Comparison of ENCODE assay signal across 23 cellular contexts in the genomic region with DNA sequence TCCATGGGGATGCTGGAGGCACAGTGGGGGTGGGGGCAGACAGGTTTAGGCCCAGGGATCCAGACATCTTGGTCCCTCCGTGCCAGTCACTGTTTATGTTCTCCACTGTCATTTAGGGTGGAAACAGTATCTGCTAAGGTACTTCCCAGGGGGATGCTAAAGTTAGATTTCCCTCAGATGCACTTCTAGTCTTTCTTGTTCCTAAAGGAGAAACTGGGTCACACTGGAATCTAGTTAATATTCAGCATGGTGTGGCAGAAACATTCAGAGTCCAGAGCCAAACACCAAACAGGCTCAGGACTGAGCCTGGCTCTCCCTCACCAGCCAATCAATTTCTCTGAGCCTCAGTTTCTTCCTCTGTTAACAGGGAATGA.
"Had no signal": no experiment of that assay in that cellular context is flagged by ENCODE, and none has a peak within 500 bp of the region (broad histone marks: within the 10 kb centered on the region; RNA-seq: fewer than 3 reads in every experiment).

No MANE protein-coding gene starts in this region.

- ATAC-seq: activated T-cell treated with anti-CD3 and anti-CD28 coated beads, Interleukin-2, amount 50 U/mL, for 4 hours; heart left ventricle; naive thymus-derived CD4-positive, alpha-beta T cell; stimulated activated naive CD8-positive, alpha-beta T cell treated with anti-CD3 and anti-CD28 coated beads, Interleukin-15, Interleukin-2, amounts not matched to agents 100 U/mL and 50 U/mL, for 24 hours; upper lobe of right lung had no signal

- H3K9me3 ChIP-seq: breast epithelium, heart left ventricle, right atrium auricular region, thyroid gland, upper lobe of right lung had no signal

- H3K27me3 ChIP-seq: breast epithelium, heart left ventricle, neural progenitor cell, right atrium auricular region, thyroid gland, upper lobe of right lung had no signal

- H3K4me1 ChIP-seq: breast epithelium, neural progenitor cell, right atrium auricular region, upper lobe of right lung had no signal

- H3K36me3 ChIP-seq: breast epithelium, heart left ventricle, neural progenitor cell, right atrium auricular region, thyroid gland, upper lobe of right lung had no signal

- H3K4me3 ChIP-seq: breast epithelium, coronary artery, heart left ventricle, neural progenitor cell, right atrium auricular region, thyroid gland, upper lobe of right lung had no signal

- H3K4me2 ChIP-seq: neural progenitor cell had no signal

- H3K27ac ChIP-seq: breast epithelium, coronary artery, epithelial cell of prostate, heart left ventricle, neural progenitor cell, right atrium auricular region, thyroid gland, upper lobe of right lung had no signal

- H2AFZ ChIP-seq: neural progenitor cell had no signal

- H3K9ac ChIP-seq: neural progenitor cell had no signal

- DNase-seq: activated B cell treated with CpG ODN at 0.5 μM for 24 hours; activated CD4-positive, alpha-beta T cell treated with anti-CD3 and anti-CD28 coated beads for 4 hours; activated CD4-positive, alpha-beta T cell treated with anti-CD3 and anti-CD28 coated beads, Interleukin-2, amount 50 U/mL, for 48 hours; activated CD8-positive, alpha-beta memory T cell treated with anti-CD3 and anti-CD28 coated beads, Interleukin-2, amount 50 U/mL, for 48 hours; activated effector memory CD4-positive, alpha-beta T cell treated with Interleukin-2 at 50 U/mL for 16 hours; activated naive CD4-positive, alpha-beta T cell treated with anti-CD3 and anti-CD28 coated beads for 36 hours; activated naive CD8-positive, alpha-beta T cell treated with anti-CD3 and anti-CD28 coated beads, Interleukin-2, amount 10 ng/mL, durations not matched to agents 7 days and 5 days; activated T-cell treated with anti-CD3 and anti-CD28 coated beads, Interleukin-2, amount 50 U/mL, for 4 hours; amniotic stem cell; endodermal cell; heart left ventricle; naive thymus-derived CD4-positive, alpha-beta T cell; stimulated activated CD4-positive, alpha-beta T cell treated with anti-CD3 and anti-CD28 coated beads, Interleukin-12 subunit alpha, Interleukin-12 subunit beta, amount 100 ng/mL, for 4 hours; stimulated activated CD4-positive, alpha-beta T cell treated with anti-CD3 and anti-CD28 coated beads, Interleukin-4, amount 100 ng/mL, for 4 hours; stimulated activated naive CD8-positive, alpha-beta T cell treated with anti-CD3 and anti-CD28 coated beads, Interleukin-15, Interleukin-2, amounts not matched to agents 100 U/mL and 50 U/mL, for 24 hours; T-helper 9 cell; thyroid gland; upper lobe of right lung had no signal
